19 cellular contexts compared by ENCODE assay signal in the genomic region with DNA sequence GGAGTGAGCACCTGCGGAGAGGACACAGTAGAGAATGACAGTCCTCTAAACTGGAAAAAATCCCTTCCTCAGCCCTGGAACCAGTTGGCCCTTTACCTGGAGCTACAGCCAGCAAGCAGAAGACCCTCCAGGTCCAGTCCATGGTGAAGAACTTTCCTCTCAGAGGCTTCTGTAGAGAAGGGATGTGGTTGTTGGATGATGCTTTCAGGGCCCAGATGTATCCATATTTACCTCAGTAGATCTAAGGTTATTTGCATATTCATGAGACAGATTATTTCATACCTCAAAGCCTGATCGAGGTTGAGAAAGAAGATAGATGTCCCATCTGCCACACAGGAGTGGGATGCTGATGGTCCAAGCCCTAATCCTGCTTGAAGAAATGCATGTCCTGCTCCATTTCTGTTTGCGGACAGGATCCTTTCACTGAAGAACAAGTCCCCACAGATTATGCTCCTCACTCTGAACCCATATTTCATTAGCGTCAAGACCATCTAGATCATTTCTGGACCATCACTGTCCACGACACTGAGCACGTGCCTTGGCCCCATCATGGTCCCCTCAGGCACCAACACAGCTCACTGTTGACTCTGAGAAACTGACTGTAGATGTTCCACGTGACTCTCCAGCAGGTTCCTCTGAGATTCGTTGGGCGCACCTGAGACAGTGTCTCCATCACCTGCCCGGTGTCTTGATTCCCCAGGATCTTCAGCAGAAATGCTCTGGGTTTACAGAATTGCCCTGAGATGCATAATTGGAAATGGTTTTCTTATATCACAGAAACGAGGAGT.
DNase-seq lines count a peak whose midpoint lies in the region; ATAC-seq and TF ChIP-seq lines count a peak whose summit lies in the region.
"Had no signal": no experiment of that assay in that cellular context is flagged by ENCODE, and none has a peak within 500 bp of the region (broad histone marks: within the 10 kb centered on the region; RNA-seq: fewer than 3 reads in every experiment).

No MANE protein-coding gene starts in this region.

- H3K27ac ChIP-seq in PC-3 (ENCODE audit: low read length) (no peak overlapping the region), GM23338 (ENCODE audit: low read depth) (no peak overlapping the region)
- H3K27ac ChIP-seq: 22Rv1, body of pancreas, coronary artery, hepatocyte, parathyroid adenoma had no signal

- H3K4me2 ChIP-seq in PC-3 (ENCODE audit: low read length): no peak overlapping the region
- H3K4me2 ChIP-seq in GM23338: no peak overlapping the region
- H3K4me2 ChIP-seq: hepatocyte had no signal

- no peak overlapping the region for H3K9ac ChIP-seq in PC-3 (ENCODE audit: low read length)
- H3K9ac ChIP-seq: parathyroid adenoma had no signal

- no peak overlapping the region for H3K4me3 ChIP-seq in PC-3 (ENCODE audit: low read length)
- no peak overlapping the region for H3K4me3 ChIP-seq in GM23338
- H3K4me3 ChIP-seq: body of pancreas, coronary artery, hepatocyte had no signal

- ATAC-seq in activated T-helper 17 cell treated with anti-CD3 and anti-CD28 coated beads, Interleukin-2, amount 50 U/mL, for 72 hours (replicated peaks): no peak
- ATAC-seq in naive thymus-derived CD8-positive, alpha-beta T cell: peak; percentile 21 to 58
- ATAC-seq in PC-3: no peak
- no peak for ATAC-seq in GM23338
- ATAC-seq: body of pancreas, sciatic nerve, WTC11 had no signal

- TF ChIP-seq CTCF in PC-3 (conservative IDR thresholded peaks at IDR 0.05; ENCODE audit: low read depth, low read length) (no peak), GM23338 (conservative IDR thresholded peaks at IDR 0.05; ENCODE audit: low read depth in 2 of 2) (no peak)

- CTCF ChIA-PET in PC-3 (lab: Charles Lee): no interaction called here

- H3K36me3 ChIP-seq in PC-3 (ENCODE audit: low read depth, low read length) (no peaks in the 10 kb centered on the region), GM23338 (ENCODE audit: insufficient read depth) (0 out of 2 replicates have a peak, but pooled peaks cover 5% of the 10 kb centered on the region)

- H4K20me1 ChIP-seq in PC-3 (ENCODE audit: low read length) (no peaks in the 10 kb centered on the region), GM23338 (replicated peaks; ENCODE audit: insufficient read depth) (no peaks in the 10 kb centered on the region)

- 0 out of 2 replicates have a peak, but pooled peaks cover 11% of the 10 kb centered on the region for H3K9me3 ChIP-seq in PC-3 (ENCODE audit: low read length)
- H3K9me3 ChIP-seq: body of pancreas had no signal

- H3K79me2 ChIP-seq in PC-3 (ENCODE audit: low read length) (no peaks in the 10 kb centered on the region), GM23338 (replicated peaks; ENCODE audit: insufficient read depth) (no peaks in the 10 kb centered on the region)
- H3K79me2 ChIP-seq: hepatocyte, parathyroid adenoma had no signal

- peak overlapping the region; percentile 85 for H3K27ac Mint-ChIP-seq in T-helper 1 cell treated with Interleukin-12 subunit alpha and Interleukin-12 subunit beta and Interleukin-4 antibody, amounts not matched to agents 30 μg/mL and 1 μg/mL, for 36 hours
- peak overlapping the region; percentile 39 for H3K27ac Mint-ChIP-seq in activated T-helper 17 cell treated with anti-CD3 and anti-CD28 coated beads, Interleukin-2, amount 50 U/mL, for 72 hours
- H3K27ac Mint-ChIP-seq in naive thymus-derived CD8-positive, alpha-beta T cell: peak overlapping the region; percentile 90 to 98 (median 96)
- H3K27ac Mint-ChIP-seq in GM23338: no peak overlapping the region
- H3K27ac Mint-ChIP-seq: WTC11 had no signal

- intact Hi-C loops in posterior cingulate gyrus (cut with DNase I) (no loop called here), PC-3 (cut with micrococcal nuclease) (no loop called here)

- H3F3A ChIP-seq in PC-3 (ENCODE audit: low read length, unreplicated experiment) (no peaks in the 10 kb centered on the region), GM23338 (replicated peaks; ENCODE audit: low read depth) (no peaks in the 10 kb centered on the region)

- no peaks in the 10 kb centered on the region for H3K4me1 ChIP-seq in PC-3 (ENCODE audit: insufficient read depth, low read length)
- H3K4me1 ChIP-seq in GM23338 (ENCODE audit: insufficient read depth): no peaks in the 10 kb centered on the region
- H3K4me1 ChIP-seq: body of pancreas, parathyroid adenoma had no signal

- peak; percentile 46 for TF ChIP-seq POLR2A in GM15510 (IDR thresholded peaks at IDR 0.05; ENCODE audit: borderline replicate concordance, extremely low read depth, insufficient read length)

- POLR2A ChIA-PET in naive thymus-derived CD8-positive, alpha-beta T cell (lab: Charles Lee): no interaction called here
- POLR2A ChIA-PET in PC-3 (lab: Charles Lee; ENCODE audit: unreplicated experiment): no interaction called here

- peaks cover 57% of the 10 kb centered on the region for H3K4me1 Mint-ChIP-seq in T-helper 1 cell treated with Interleukin-12 subunit alpha and Interleukin-12 subunit beta and Interleukin-4 antibody, amounts not matched to agents 30 μg/mL and 1 μg/mL, for 36 hours (ENCODE audit: low read depth)
- peaks cover 54% of the 10 kb centered on the region for H3K4me1 Mint-ChIP-seq in activated T-helper 17 cell treated with anti-CD3 and anti-CD28 coated beads, Interleukin-2, amount 50 U/mL, for 72 hours
- peaks cover 41 to 73% (median 69%) of the 10 kb centered on the region in 4 donors for H3K4me1 Mint-ChIP-seq in naive thymus-derived CD8-positive, alpha-beta T cell
- H3K4me1 Mint-ChIP-seq in GM23338: no peaks in the 10 kb centered on the region
- H3K4me1 Mint-ChIP-seq: WTC11 had no signal

- DNase-seq in T-helper 1 cell (no peak), posterior cingulate gyrus (no peak), PC-3 (no peak), GM23338 (ENCODE audit: low spot score) (no peak)
- DNase-seq in naive thymus-derived CD8-positive, alpha-beta T cell: no peak
- DNase-seq: GOT3, Karpas-422, NCI-H1105 treated with DMSO at 0.1 percent for 48 hours, NCI-H2107 had no signal

- no peaks in the 10 kb centered on the region for H3K27me3 ChIP-seq in PC-3 (ENCODE audit: low read length)
- no peaks in the 10 kb centered on the region for H3K27me3 ChIP-seq in GM23338 (ENCODE audit: insufficient read depth)
- H3K27me3 ChIP-seq: body of pancreas, hepatocyte had no signal

- H3K9me2 ChIP-seq in PC-3 (replicated peaks; ENCODE audit: low read length): no peaks in the 10 kb centered on the region
- H3K9me2 ChIP-seq in GM23338 (ENCODE audit: insufficient read depth): no peaks in the 10 kb centered on the region

- H3K27me3 Mint-ChIP-seq in T-helper 1 cell treated with Interleukin-12 subunit alpha and Interleukin-12 subunit beta and Interleukin-4 antibody, amounts not matched to agents 30 μg/mL and 1 μg/mL, for 36 hours (ENCODE audit: low read depth): peaks cover 49% of the 10 kb centered on the region
- no peaks in the 10 kb centered on the region for H3K27me3 Mint-ChIP-seq in activated T-helper 17 cell treated with anti-CD3 and anti-CD28 coated beads, Interleukin-2, amount 50 U/mL, for 72 hours
- no peaks in the 10 kb centered on the region for H3K27me3 Mint-ChIP-seq in naive thymus-derived CD8-positive, alpha-beta T cell
- H3K27me3 Mint-ChIP-seq in GM23338 (ENCODE audit: insufficient read depth, low read depth, poor library complexity): no peaks in the 10 kb centered on the region

- H2AFZ ChIP-seq in PC-3 (ENCODE audit: low read length): no peak overlapping the region
- H2AFZ ChIP-seq in GM23338: no peak overlapping the region
- H2AFZ ChIP-seq: hepatocyte, parathyroid adenoma had no signal

- no TSS peak for BruUV-seq in PC-3 (replicated peaks; lab: Mats Ljungman, UMichigan)

- H3K9me3 Mint-ChIP-seq in T-helper 1 cell treated with Interleukin-12 subunit alpha and Interleukin-12 subunit beta and Interleukin-4 antibody, amounts not matched to agents 30 μg/mL and 1 μg/mL, for 36 hours: no peaks in the 10 kb centered on the region
- no peaks in the 10 kb centered on the region for H3K9me3 Mint-ChIP-seq in activated T-helper 17 cell treated with anti-CD3 and anti-CD28 coated beads, Interleukin-2, amount 50 U/mL, for 72 hours
- H3K9me3 Mint-ChIP-seq in naive thymus-derived CD8-positive, alpha-beta T cell: no peaks in the 10 kb centered on the region
- peaks cover 100% of the 10 kb centered on the region for H3K9me3 Mint-ChIP-seq in GM23338

- H3K36me3 Mint-ChIP-seq in T-helper 1 cell treated with Interleukin-12 subunit alpha and Interleukin-12 subunit beta and Interleukin-4 antibody, amounts not matched to agents 30 μg/mL and 1 μg/mL, for 36 hours (ENCODE audit: low read depth): peaks cover 3% of the 10 kb centered on the region
- no peaks in the 10 kb centered on the region for H3K36me3 Mint-ChIP-seq in activated T-helper 17 cell treated with anti-CD3 and anti-CD28 coated beads, Interleukin-2, amount 50 U/mL, for 72 hours (ENCODE audit: low read depth)
- no peaks in the 10 kb centered on the region for H3K36me3 Mint-ChIP-seq in naive thymus-derived CD8-positive, alpha-beta T cell
- H3K36me3 Mint-ChIP-seq in GM23338 (ENCODE audit: low read depth): peaks cover 51% of the 10 kb centered on the region

- peak overlapping the region; percentile 45 for H3K4me3 Mint-ChIP-seq in T-helper 1 cell treated with Interleukin-12 subunit alpha and Interleukin-12 subunit beta and Interleukin-4 antibody, amounts not matched to agents 30 μg/mL and 1 μg/mL, for 36 hours
- peak overlapping the region; percentile 48 for H3K4me3 Mint-ChIP-seq in activated T-helper 17 cell treated with anti-CD3 and anti-CD28 coated beads, Interleukin-2, amount 50 U/mL, for 72 hours
- peak overlapping the region; percentile 17 to 85 (median 70) for H3K4me3 Mint-ChIP-seq in naive thymus-derived CD8-positive, alpha-beta T cell
- H3K4me3 Mint-ChIP-seq in GM23338: no peak overlapping the region
- H3K4me3 Mint-ChIP-seq: WTC11 had no signal

TF ChIP-seq in GM23338, 12 proteins besides CTCF, POLR2A, EP300 and RAD21 (continues in another document):
- no peak for TF ChIP-seq EZH2 (IDR thresholded peaks at IDR 0.05; ENCODE audit: low read depth, unreplicated experiment)
- TF ChIP-seq CREB1 (CRISPR knock-in tag; IDR thresholded peaks at IDR 0.05; ENCODE audit: low read depth): no peak
- TF ChIP-seq, protein P1, sequence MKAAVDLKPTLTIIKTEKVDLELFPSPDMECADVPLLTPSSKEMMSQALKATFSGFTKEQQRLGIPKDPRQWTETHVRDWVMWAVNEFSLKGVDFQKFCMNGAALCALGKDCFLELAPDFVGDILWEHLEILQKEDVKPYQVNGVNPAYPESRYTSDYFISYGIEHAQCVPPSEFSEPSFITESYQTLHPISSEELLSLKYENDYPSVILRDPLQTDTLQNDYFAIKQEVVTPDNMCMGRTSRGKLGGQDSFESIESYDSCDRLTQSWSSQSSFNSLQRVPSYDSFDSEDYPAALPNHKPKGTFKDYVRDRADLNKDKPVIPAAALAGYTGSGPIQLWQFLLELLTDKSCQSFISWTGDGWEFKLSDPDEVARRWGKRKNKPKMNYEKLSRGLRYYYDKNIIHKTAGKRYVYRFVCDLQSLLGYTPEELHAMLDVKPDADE (IDR thresholded peaks at IDR 0.05): no peak
- no peak for TF ChIP-seq STAT1 (IDR thresholded peaks at IDR 0.05; ENCODE audit: unreplicated experiment)

Comparison
In these comparisons a context has a peak if more than half of its experiments do, and no peak if none do; other contexts are left out.
1. ATAC-seq: peak in naive thymus-derived CD8-positive, alpha-beta T cell (2 of 2); none in activated T-helper 17 cell treated with anti-CD3 and anti-CD28 coated beads, Interleukin-2, amount 50 U/mL, for 72 hours (single experiment), PC-3 (single experiment) and GM23338 (single experiment).